15 cellular contexts compared by ENCODE assay signal in genomic region chr13:111280226-111280625, GRCh38. TPM values are rescaled to one million over a fixed set of nuclear protein-coding genes. Genes with fewer than 3 reads are reported as not detected.
"Had no signal": no experiment of that assay in that cellular context is flagged by ENCODE, and none has a peak within 500 bp of the region (broad histone marks: within the 10 kb centered on the region; RNA-seq: fewer than 3 reads in every experiment).

No MANE protein-coding gene starts in this region.

- ATAC-seq: natural killer cell treated with Interleukin-12 subunit alpha and Interleukin-12 subunit beta and Interleukin-15 and Interleukin-18, amount 100 ng/mL, for 72 hours; T-helper 17 cell had no signal

- H3K27me3 Mint-ChIP-seq: activated CD4-positive, alpha-beta T cell treated with anti-CD3 and anti-CD28 coated beads, Interleukin-2, amount 10 ng/mL, durations not matched to agents 7 days and 5 days; activated naive CD4-positive, alpha-beta T cell treated with anti-CD3 and anti-CD28 coated beads, Interleukin-2, amount 50 U/mL, for 24 hours; memory B cell; natural killer cell treated with Interleukin-12 subunit alpha and Interleukin-12 subunit beta and Interleukin-15 and Interleukin-18, amount 100 ng/mL, for 72 hours; T-helper 17 cell had no signal

- H3K27ac Mint-ChIP-seq: activated CD4-positive, alpha-beta T cell treated with anti-CD3 and anti-CD28 coated beads, Interleukin-2, amount 10 ng/mL, durations not matched to agents 7 days and 5 days; activated naive CD4-positive, alpha-beta T cell treated with anti-CD3 and anti-CD28 coated beads, Interleukin-2, amount 50 U/mL, for 24 hours; memory B cell; natural killer cell treated with Interleukin-12 subunit alpha and Interleukin-12 subunit beta and Interleukin-15 and Interleukin-18, amount 100 ng/mL, for 72 hours; T-helper 17 cell had no signal

- DNase-seq: activated CD4-positive, alpha-beta T cell treated with anti-CD3 and anti-CD28 coated beads, Interleukin-2, amount 10 ng/mL, durations not matched to agents 7 days and 5 days; activated CD4-positive, CD25-positive, alpha-beta regulatory T cell; activated CD8-positive, alpha-beta memory T cell treated with anti-CD3 and anti-CD28 coated beads for 24 hours; activated T-cell treated with anti-CD3 and anti-CD28 coated beads for 4 hours; effector CD4-positive, alpha-beta T cell; nucleus accumbens; SHP77; small intestine; T-helper 17 cell; trophoblast cell had no signal

- H3K27ac ChIP-seq: epithelial cell of prostate had no signal

- H3K4me3 Mint-ChIP-seq: activated CD4-positive, alpha-beta T cell treated with anti-CD3 and anti-CD28 coated beads, Interleukin-2, amount 10 ng/mL, durations not matched to agents 7 days and 5 days; activated naive CD4-positive, alpha-beta T cell treated with anti-CD3 and anti-CD28 coated beads, Interleukin-2, amount 50 U/mL, for 24 hours; memory B cell; natural killer cell treated with Interleukin-12 subunit alpha and Interleukin-12 subunit beta and Interleukin-15 and Interleukin-18, amount 100 ng/mL, for 72 hours; T-helper 17 cell had no signal

- H3K9me3 Mint-ChIP-seq: activated CD4-positive, alpha-beta T cell treated with anti-CD3 and anti-CD28 coated beads, Interleukin-2, amount 10 ng/mL, durations not matched to agents 7 days and 5 days; activated naive CD4-positive, alpha-beta T cell treated with anti-CD3 and anti-CD28 coated beads, Interleukin-2, amount 50 U/mL, for 24 hours; memory B cell; natural killer cell treated with Interleukin-12 subunit alpha and Interleukin-12 subunit beta and Interleukin-15 and Interleukin-18, amount 100 ng/mL, for 72 hours had no signal

RNA-seq across cellular contexts. Expression of gene TEX29, which starts 40.2 kb away (rescaled TPM):
- total RNA-seq: bronchial epithelial cell, T-helper 17 cell had no signal
